Comparison of ENCODE assay signal across 22 cellular contexts in genomic region chr14:34985740-34986139, GRCh38. TPM values are rescaled to one million over a fixed set of nuclear protein-coding genes. Genes with fewer than 3 reads are reported as not detected.
A peak's percentile ranks its signal among the peaks of the same experiment; 100 is the strongest.
DNase-seq lines count a peak whose midpoint lies in the region; ATAC-seq and TF ChIP-seq lines count a peak whose summit lies in the region.
"Had no signal": no experiment of that assay in that cellular context is flagged by ENCODE, and none has a peak within 500 bp of the region (broad histone marks: within the 10 kb centered on the region; RNA-seq: fewer than 3 reads in every experiment).

No MANE protein-coding gene starts in this region.

- H3K27me3 Mint-ChIP-seq in CD8-positive, alpha-beta T cell (ENCODE audit: low read depth): no peaks in the 10 kb centered on the region
- H3K27me3 Mint-ChIP-seq in HFFc6 (ENCODE audit: insufficient read depth) (no peaks in the 10 kb centered on the region), nephron progenitor cell (ENCODE audit: low read depth, poor library complexity) (no peaks in the 10 kb centered on the region)
- H3K27me3 Mint-ChIP-seq in activated T-helper 1 cell treated with anti-CD3 and anti-CD28 coated beads, Interleukin-12 subunit alpha, Interleukin-12 subunit beta, Interleukin-2, Interleukin-4 antibody, amounts not matched to agents 30 ng/mL and 10 ng/mL and 1 ng/mL, durations not matched to agents 14 hours and 24 hours and 36 hours (ENCODE audit: insufficient read depth): no peaks in the 10 kb centered on the region
- no peaks in the 10 kb centered on the region for H3K27me3 Mint-ChIP-seq in activated T-helper 17 cell treated with anti-CD3 and anti-CD28 coated beads, Interleukin-2, amount 50 U/mL, for 72 hours

- POLR2A ChIA-PET in CD8-positive, alpha-beta T cell (lab: Charles Lee): no interaction called here

- no peak overlapping the region for H2BK5ac ChIP-seq in trophoblast cell (ENCODE audit: low read depth, low read length, poor library complexity)

- no peak overlapping the region for H3K9ac ChIP-seq in trophoblast cell (ENCODE audit: low read length)

- H3K79me2 ChIP-seq in trophoblast cell (ENCODE audit: control insufficient read depth, insufficient read depth, low read length, poor library complexity): peaks cover 12% of the 10 kb centered on the region

- TF ChIP-seq CTCF in CD8-positive, alpha-beta T cell (IDR thresholded peaks at IDR 0.05): no peak
- TF ChIP-seq CTCF in HFFc6 (IDR thresholded peaks at IDR 0.05) (no peak), nephron progenitor cell (IDR thresholded peaks at IDR 0.05) (no peak)

- no peak overlapping the region for H3K27ac Mint-ChIP-seq in CD8-positive, alpha-beta T cell
- no peak overlapping the region for H3K27ac Mint-ChIP-seq in HFFc6
- no peak overlapping the region for H3K27ac Mint-ChIP-seq in activated T-helper 1 cell treated with anti-CD3 and anti-CD28 coated beads, Interleukin-12 subunit alpha, Interleukin-12 subunit beta, Interleukin-2, Interleukin-4 antibody, amounts not matched to agents 30 ng/mL and 10 ng/mL and 1 ng/mL, durations not matched to agents 14 hours and 24 hours and 36 hours
- no peak overlapping the region for H3K27ac Mint-ChIP-seq in nephron progenitor cell
- H3K27ac Mint-ChIP-seq in activated T-helper 17 cell treated with anti-CD3 and anti-CD28 coated beads, Interleukin-2, amount 50 U/mL, for 72 hours: no peak overlapping the region

- H3K4me1 Mint-ChIP-seq in CD8-positive, alpha-beta T cell (ENCODE audit: low read depth): peaks cover 40% of the 10 kb centered on the region
- H3K4me1 Mint-ChIP-seq in HFFc6 (ENCODE audit: low read depth): peaks cover 42% of the 10 kb centered on the region
- H3K4me1 Mint-ChIP-seq in activated T-helper 1 cell treated with anti-CD3 and anti-CD28 coated beads, Interleukin-12 subunit alpha, Interleukin-12 subunit beta, Interleukin-2, Interleukin-4 antibody, amounts not matched to agents 30 ng/mL and 10 ng/mL and 1 ng/mL, durations not matched to agents 14 hours and 24 hours and 36 hours (ENCODE audit: low read depth): no peaks in the 10 kb centered on the region
- no peaks in the 10 kb centered on the region for H3K4me1 Mint-ChIP-seq in nephron progenitor cell
- peaks cover 19% of the 10 kb centered on the region for H3K4me1 Mint-ChIP-seq in activated T-helper 17 cell treated with anti-CD3 and anti-CD28 coated beads, Interleukin-2, amount 50 U/mL, for 72 hours

- H2BK12ac ChIP-seq in trophoblast cell (ENCODE audit: low read length): no peak overlapping the region

- ATAC-seq in CD8-positive, alpha-beta T cell: no peak
- no peak for ATAC-seq in esophagus mucosa
- ATAC-seq in activated T-helper 17 cell treated with anti-CD3 and anti-CD28 coated beads, Interleukin-2, amount 50 U/mL, for 72 hours (replicated peaks): no peak
- ATAC-seq: K562 had no signal

- DNase-seq in CD8-positive, alpha-beta T cell: no peak
- DNase-seq in HFFc6 (no peak), nephron progenitor cell (no peak), trophoblast cell (no peak)
- DNase-seq in activated T-helper 1 cell treated with anti-CD3 and anti-CD28 coated beads, Interleukin-12 subunit alpha, Interleukin-12 subunit beta, Interleukin-2, Interleukin-4 antibody, amounts not matched to agents 30 ng/mL and 10 ng/mL and 1 ng/mL, durations not matched to agents 14 hours and 24 hours and 36 hours (ENCODE audit: low spot score): no peak
- DNase-seq: activated CD4-positive, alpha-beta T cell treated with anti-CD3 and anti-CD28 coated beads for 48 hours; AML-193; Caco-2; DMS79 treated with DMSO at 0.1 percent for 48 hours; kidney glomerular epithelial cell; NCI-H187 treated with DMSO at 0.1 percent for 48 hours; NCI-H2227 treated with DMSO at 0.1 percent for 48 hours; NCI-H774; nucleus accumbens; SIG-M5; spleen; stimulated activated CD4-positive, alpha-beta T cell treated with anti-CD3 and anti-CD28 coated beads, Interleukin-4, amount 100 ng/mL, for 1 hour; stimulated activated naive CD4-positive, alpha-beta T cell treated with Interleukin-2 at 50 U/mL for 16 hours; tibial artery had no signal

- H3K27ac ChIP-seq in CD8-positive, alpha-beta T cell (ENCODE audit: low read depth, low read length): no peak overlapping the region
- H3K27ac ChIP-seq in trophoblast cell (ENCODE audit: low read depth, low read length): no peak overlapping the region
- H3K27ac ChIP-seq: spleen, tibial artery had no signal

- no peak overlapping the region for H2AK5ac ChIP-seq in trophoblast cell (ENCODE audit: low read length)

- H3K36me3 ChIP-seq in CD8-positive, alpha-beta T cell (ENCODE audit: insufficient read depth, low read length): no peaks in the 10 kb centered on the region
- H3K36me3 ChIP-seq in trophoblast cell (ENCODE audit: control insufficient read depth in 1 of 2, insufficient read depth in 2 of 2, low read length in 2 of 2): no peaks in the 10 kb centered on the region
- H3K36me3 ChIP-seq: spleen, tibial artery had no signal

- H3K4me3 Mint-ChIP-seq in CD8-positive, alpha-beta T cell: peak overlapping the region; percentile 29
- peak overlapping the region; percentile 81; the same call in 1 of the 2 replicates for H3K4me3 Mint-ChIP-seq in HFFc6
- peak overlapping the region; percentile 65 for H3K4me3 Mint-ChIP-seq in activated T-helper 1 cell treated with anti-CD3 and anti-CD28 coated beads, Interleukin-12 subunit alpha, Interleukin-12 subunit beta, Interleukin-2, Interleukin-4 antibody, amounts not matched to agents 30 ng/mL and 10 ng/mL and 1 ng/mL, durations not matched to agents 14 hours and 24 hours and 36 hours
- H3K4me3 Mint-ChIP-seq in nephron progenitor cell: peak overlapping the region; percentile 26
- H3K4me3 Mint-ChIP-seq in activated T-helper 17 cell treated with anti-CD3 and anti-CD28 coated beads, Interleukin-2, amount 50 U/mL, for 72 hours: no peak overlapping the region

- H3K18ac ChIP-seq in trophoblast cell (ENCODE audit: low read length): no peak overlapping the region

- peaks cover 32% of the 10 kb centered on the region for H3K4me1 ChIP-seq in CD8-positive, alpha-beta T cell (ENCODE audit: insufficient read depth, low read length)
- peaks cover 0 to 3% of the 10 kb centered on the region in 2 experiments for H3K4me1 ChIP-seq in trophoblast cell (ENCODE audit: control insufficient read depth in 1 of 2, insufficient read depth in 2 of 2, low read length in 2 of 2)
- H3K4me1 ChIP-seq: Caco-2 had no signal

- H3K14ac ChIP-seq in trophoblast cell (ENCODE audit: low read length): no peak overlapping the region

- WGBS in trophoblast cell (ENCODE audit: extremely low coverage, insufficient coverage, insufficient read length): no CpG with 5 or more reads among the region's 3 CpGs

- no peak overlapping the region for H3K23ac ChIP-seq in trophoblast cell (ENCODE audit: low read length)

- H2AFZ ChIP-seq in trophoblast cell (ENCODE audit: insufficient read depth, low read length, poor library complexity): no peak overlapping the region

- H3K9me3 ChIP-seq in CD8-positive, alpha-beta T cell (ENCODE audit: low read length): no peaks in the 10 kb centered on the region
- H3K9me3 ChIP-seq in trophoblast cell (ENCODE audit: insufficient read depth, low read depth, low read length): no peaks in the 10 kb centered on the region
- H3K9me3 ChIP-seq: Caco-2, spleen, tibial artery had no signal

- H2BK120ac ChIP-seq in trophoblast cell (ENCODE audit: insufficient read depth, low read length, poor library complexity): no peak overlapping the region

- H3K4me2 ChIP-seq in trophoblast cell (ENCODE audit: low read length): no peak overlapping the region

- CTCF ChIA-PET in CD8-positive, alpha-beta T cell (lab: Charles Lee): interaction anchor here (0.7 kb wide), 1 partner anchor 164 kb away, joined by 3 read pairs; no protein-coding TSS in a partner anchor

- H4K91ac ChIP-seq in trophoblast cell (ENCODE audit: low read depth, low read length): no peak overlapping the region

- H3K4ac ChIP-seq in trophoblast cell (ENCODE audit: low read depth, low read length): no peak overlapping the region

- no peak overlapping the region for H4K8ac ChIP-seq in trophoblast cell (ENCODE audit: low read depth, low read length)

- H3K27me3 ChIP-seq in CD8-positive, alpha-beta T cell (ENCODE audit: insufficient read depth, low read length): no peaks in the 10 kb centered on the region
- H3K27me3 ChIP-seq in trophoblast cell (ENCODE audit: insufficient read depth, low read length): no peaks in the 10 kb centered on the region
- H3K27me3 ChIP-seq: spleen, tibial artery had no signal

- no peaks in the 10 kb centered on the region for H3K9me3 Mint-ChIP-seq in CD8-positive, alpha-beta T cell
- no peaks in the 10 kb centered on the region for H3K9me3 Mint-ChIP-seq in HFFc6
- H3K9me3 Mint-ChIP-seq in activated T-helper 1 cell treated with anti-CD3 and anti-CD28 coated beads, Interleukin-12 subunit alpha, Interleukin-12 subunit beta, Interleukin-2, Interleukin-4 antibody, amounts not matched to agents 30 ng/mL and 10 ng/mL and 1 ng/mL, durations not matched to agents 14 hours and 24 hours and 36 hours: no peaks in the 10 kb centered on the region
- H3K9me3 Mint-ChIP-seq in nephron progenitor cell: no peaks in the 10 kb centered on the region
- H3K9me3 Mint-ChIP-seq in activated T-helper 17 cell treated with anti-CD3 and anti-CD28 coated beads, Interleukin-2, amount 50 U/mL, for 72 hours: no peaks in the 10 kb centered on the region

- H4K12ac ChIP-seq in trophoblast cell (ENCODE audit: low read depth, low read length): no peak overlapping the region

- intact Hi-C loops in CD8-positive, alpha-beta T cell (cut with DNase I, micrococcal nuclease): no loop called here
- intact Hi-C loops in activated T-helper 1 cell treated with anti-CD3 and anti-CD28 coated beads, Interleukin-12 subunit alpha, Interleukin-12 subunit beta, Interleukin-2, Interleukin-4 antibody, amounts not matched to agents 30 ng/mL and 10 ng/mL and 1 ng/mL, durations not matched to agents 14 hours and 24 hours and 36 hours (cut with micrococcal nuclease): no loop called here

- H3K4me3 ChIP-seq in CD8-positive, alpha-beta T cell (ENCODE audit: low read depth, low read length): no peak overlapping the region
- H3K4me3 ChIP-seq in trophoblast cell (ENCODE audit: low read depth, low read length): no peak overlapping the region
- H3K4me3 ChIP-seq: K562, tibial artery had no signal

- H3K36me3 Mint-ChIP-seq in CD8-positive, alpha-beta T cell: peaks cover 10% of the 10 kb centered on the region
- peaks cover 14% of the 10 kb centered on the region for H3K36me3 Mint-ChIP-seq in HFFc6 (ENCODE audit: low read depth)
- H3K36me3 Mint-ChIP-seq in activated T-helper 1 cell treated with anti-CD3 and anti-CD28 coated beads, Interleukin-12 subunit alpha, Interleukin-12 subunit beta, Interleukin-2, Interleukin-4 antibody, amounts not matched to agents 30 ng/mL and 10 ng/mL and 1 ng/mL, durations not matched to agents 14 hours and 24 hours and 36 hours (ENCODE audit: low read depth): peaks cover 7% of the 10 kb centered on the region
- H3K36me3 Mint-ChIP-seq in nephron progenitor cell (ENCODE audit: low read depth): peaks cover 18% of the 10 kb centered on the region
- H3K36me3 Mint-ChIP-seq in activated T-helper 17 cell treated with anti-CD3 and anti-CD28 coated beads, Interleukin-2, amount 50 U/mL, for 72 hours (ENCODE audit: low read depth): no peaks in the 10 kb centered on the region

- H3K79me1 ChIP-seq in trophoblast cell (ENCODE audit: low read length): peaks cover 8% of the 10 kb centered on the region

RNA-seq across cellular contexts. Expression of gene SRP54, which starts 2.9 kb away (rescaled TPM):
- total RNA-seq in CD8-positive, alpha-beta T cell: 10 to 100 TPM; 40.4 to 42.4 TPM
- total RNA-seq in HFFc6 (2021; fragmentation: NEBNext Ultra II Directional; extraction: Animal tissue kit (Norgen Biotek cat#: 25700)): 10 to 100 TPM; 68.6 to 83.0 (median 75.1) TPM
- 76.1 and 76.2 TPM in 2 replicates for total RNA-seq in activated T-helper 1 cell treated with anti-CD3 and anti-CD28 coated beads, Interleukin-12 subunit alpha, Interleukin-12 subunit beta, Interleukin-2, Interleukin-4 antibody, amounts not matched to agents 30 ng/mL and 10 ng/mL and 1 ng/mL, durations not matched to agents 14 hours and 24 hours and 36 hours
- 26.6 TPM for total RNA-seq in esophagus mucosa
- polyA plus RNA-seq in trophoblast cell (2013): 90.4 and 92.4 TPM in 2 replicates
- total RNA-seq in activated T-helper 17 cell treated with anti-CD3 and anti-CD28 coated beads, Interleukin-2, amount 50 U/mL, for 72 hours: 100 to 1,000 TPM in 1 of 2 donors, 10 to 100 TPM in 1; 90.7 to 115 TPM
